ENCODE assay signal across 35 cellular contexts in the genomic region with DNA sequence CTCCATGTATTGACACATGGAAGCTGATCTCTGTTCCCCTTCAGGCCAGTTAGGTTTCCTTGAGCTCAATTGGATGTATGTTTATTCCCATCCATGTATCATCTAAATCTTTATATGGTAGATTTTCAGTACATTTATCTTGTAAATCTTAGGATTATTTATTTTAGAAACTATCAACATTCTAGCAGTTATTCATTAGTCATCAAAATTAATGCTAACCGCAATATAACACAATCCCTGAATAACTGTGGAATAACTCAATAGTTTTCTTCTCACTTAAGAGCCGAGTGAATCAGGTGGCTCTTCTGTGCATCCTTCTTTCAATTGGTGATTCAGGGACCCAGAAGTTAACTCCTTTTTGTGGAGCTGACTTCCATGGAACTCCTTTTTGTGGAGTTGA. TPM values are rescaled to one million over a fixed set of nuclear protein-coding genes. Genes with fewer than 3 reads are reported as not detected.
"Had no signal": no experiment of that assay in that cellular context is flagged by ENCODE, and none has a peak within 500 bp of the region (broad histone marks: within the 10 kb centered on the region; RNA-seq: fewer than 3 reads in every experiment).

No MANE protein-coding gene starts in this region.

- DNase-seq: Karpas-422, MG63, MM.1S, MV-4-11, NCI-H1048, NCI-H1092, NCI-H1092 treated with DMSO at 0.1 percent for 48 hours, NCI-H1105, NCI-H1105 treated with DMSO at 0.1 percent for 48 hours, NCI-H1417, NCI-H1417 treated with DMSO at 0.1 percent for 48 hours, NCI-H1436, NCI-H1436 treated with DMSO at 0.1 percent for 48 hours, NCI-H146, NCI-H1694, NCI-H1694 treated with DMSO at 0.1 percent for 48 hours, NCI-H187, NCI-H187 treated with DMSO at 0.1 percent for 48 hours, NCI-H1930, NCI-H2029, NCI-H2029 treated with DMSO at 0.1 percent for 48 hours, NCI-H2081, NCI-H2081 treated with DMSO at 0.1 percent for 48 hours, NCI-H2107, NCI-H2171, NCI-H2171 treated with DMSO at 0.1 percent for 48 hours, NCI-H2227 treated with DMSO at 0.1 percent for 48 hours, NCI-H226, NCI-H446, NCI-H446 treated with DMSO at 0.1 percent for 48 hours, NCI-H510A, NCI-H510A treated with DMSO at 0.1 percent for 48 hours, NCI-H524, NCI-H524 treated with DMSO at 0.1 percent for 48 hours had no signal

- H3K36me3 ChIP-seq: MG63 had no signal

- H3K27me3 ChIP-seq: MG63 had no signal

- H3K4me3 ChIP-seq: MG63 had no signal

- H3K9me3 ChIP-seq: MG63 had no signal

RNA-seq across cellular contexts. Expression of gene TBX18, which starts 15.5 kb away (rescaled TPM):
- total RNA-seq: M059J had no signal
